28 cellular contexts compared by ENCODE assay signal in genomic region chr5:146862641-146863040, GRCh38. TPM values are rescaled to one million over a fixed set of nuclear protein-coding genes. Genes with fewer than 3 reads are reported as not detected.
"Had no signal": no experiment of that assay in that cellular context is flagged by ENCODE, and none has a peak within 500 bp of the region (broad histone marks: within the 10 kb centered on the region; RNA-seq: fewer than 3 reads in every experiment).

No MANE protein-coding gene starts in this region.

- FAIRE-seq: colon, islet of Langerhans, pancreas, urothelium cell line had no signal

- H3K36me3 ChIP-seq: esophagus muscularis mucosa, heart right ventricle, left lung, neutrophil, pancreas, right atrium auricular region, sigmoid colon, thoracic aorta, tibial nerve, upper lobe of left lung had no signal

- H3K27me3 ChIP-seq: dorsolateral prefrontal cortex, esophagus muscularis mucosa, heart right ventricle, left lung, neutrophil, pancreas, right atrium auricular region, sigmoid colon, tibial nerve, upper lobe of left lung had no signal

- H3K9me3 ChIP-seq: esophagus muscularis mucosa, heart right ventricle, left lung, mucosa of descending colon, neutrophil, pancreas, right atrium auricular region, sigmoid colon, thoracic aorta, tibial nerve, upper lobe of left lung had no signal

- DNase-seq: dorsolateral prefrontal cortex; effector CD4-positive, alpha-beta T cell; foreskin melanocyte; glutamatergic neuron; heart right ventricle; hippocampal formation; left cardiac atrium; left lung; mesenchymal stem cell; mucosa of descending colon; naive B cell; pancreas; sigmoid colon; stimulated activated CD4-positive, alpha-beta T cell treated with anti-CD3 and anti-CD28 coated beads, Interleukin-4, amount 100 ng/mL, for 4 hours; stimulated activated naive B cell treated with anti-CD40 and anti-IgM and Interleukin-4, amounts not matched to agents 10 μg/mL and 1 μg/mL and 100 μg/mL, for 72 hours; upper lobe of left lung had no signal

- ATAC-seq: heart right ventricle; left cardiac atrium; left lung; mucosa of descending colon; natural killer cell treated with Interleukin-12 subunit alpha and Interleukin-12 subunit beta and Interleukin-15 and Interleukin-18, amount 100 ng/mL, for 72 hours; stimulated activated naive B cell treated with anti-CD40 and anti-IgM and Interleukin-4, amounts not matched to agents 10 μg/mL and 1 μg/mL and 100 μg/mL, for 72 hours had no signal

- H3K4me1 ChIP-seq: esophagus muscularis mucosa, heart right ventricle, left lung, right atrium auricular region, sigmoid colon, upper lobe of left lung had no signal

- H3K4me3 ChIP-seq: dorsolateral prefrontal cortex, esophagus muscularis mucosa, heart right ventricle, left lung, mucosa of descending colon, pancreas, right atrium auricular region, sigmoid colon, thoracic aorta, tibial nerve, upper lobe of left lung had no signal

- H3K27ac ChIP-seq: epithelial cell of prostate, esophagus muscularis mucosa, heart right ventricle, left lung, neutrophil, pancreas, right atrium auricular region, sigmoid colon, thoracic aorta, tibial nerve, upper lobe of left lung had no signal

RNA-seq across cellular contexts. Expression of gene PPP2R2B, which starts 15.9 kb away (rescaled TPM):
- total RNA-seq: lung microvascular endothelial cell, pulmonary artery endothelial cell had no signal
